Comparison of ENCODE assay signal across 7 cellular contexts in genomic region chr6:89035252-89036106, GRCh38. TPM values are rescaled to one million over a fixed set of nuclear protein-coding genes. Genes with fewer than 3 reads are reported as not detected.
DNase-seq lines count a peak whose midpoint lies in the region; ATAC-seq lines count a peak whose summit lies in the region.

No MANE protein-coding gene starts in this region.

- peak; percentile 94 for ATAC-seq in left colon
- ATAC-seq in GM21526 (IDR thresholded peaks at IDR 0.05; ENCODE audit: low FRiP score, unreplicated experiment), result no peak
- ATAC-seq in HG03135 (IDR thresholded peaks at IDR 0.05; ENCODE audit: unreplicated experiment), result no peak

- intact Hi-C loops in left colon (cut with DNase I, micrococcal nuclease), result no loop called here

- H3K27ac ChIP-seq in temporal lobe (ENCODE audit: low read depth, low read length), result peak overlapping the region; percentile 46

- DNase-seq in MG63 (peak; percentile 96), astrocyte of the hippocampus (ENCODE audit: low read depth, low spot score) (peak; percentile 81), left colon (peak; percentile 75 to 95), ecto neural progenitor cell (ENCODE audit: low spot score) (no peak)

- H3K27me3 ChIP-seq in MG63, result no peaks in the 10 kb centered on the region

- peak overlapping the region; percentile 14; the same call in 1 of the 2 replicates for H3K4me3 ChIP-seq in MG63

- no peaks in the 10 kb centered on the region for H3K36me3 ChIP-seq in MG63

- H3K9me3 ChIP-seq in MG63, result peaks cover 13% of the 10 kb centered on the region

RNA-seq across cellular contexts. Expression of gene PNRC1, which starts 45.1 kb away (rescaled TPM):
- 16.6 and 17.0 TPM in 2 replicates for total RNA-seq in MG63 (2014; rRNA removed; shearing (Covaris generic); ENCODE audit: low replicate concordance)
- total RNA-seq in left colon (100 to 1,000 TPM in 1 of 2 donors, 10 to 100 TPM in 1; 73.1 to 138 TPM), temporal lobe (68.1 TPM)
